In the genomic region with DNA sequence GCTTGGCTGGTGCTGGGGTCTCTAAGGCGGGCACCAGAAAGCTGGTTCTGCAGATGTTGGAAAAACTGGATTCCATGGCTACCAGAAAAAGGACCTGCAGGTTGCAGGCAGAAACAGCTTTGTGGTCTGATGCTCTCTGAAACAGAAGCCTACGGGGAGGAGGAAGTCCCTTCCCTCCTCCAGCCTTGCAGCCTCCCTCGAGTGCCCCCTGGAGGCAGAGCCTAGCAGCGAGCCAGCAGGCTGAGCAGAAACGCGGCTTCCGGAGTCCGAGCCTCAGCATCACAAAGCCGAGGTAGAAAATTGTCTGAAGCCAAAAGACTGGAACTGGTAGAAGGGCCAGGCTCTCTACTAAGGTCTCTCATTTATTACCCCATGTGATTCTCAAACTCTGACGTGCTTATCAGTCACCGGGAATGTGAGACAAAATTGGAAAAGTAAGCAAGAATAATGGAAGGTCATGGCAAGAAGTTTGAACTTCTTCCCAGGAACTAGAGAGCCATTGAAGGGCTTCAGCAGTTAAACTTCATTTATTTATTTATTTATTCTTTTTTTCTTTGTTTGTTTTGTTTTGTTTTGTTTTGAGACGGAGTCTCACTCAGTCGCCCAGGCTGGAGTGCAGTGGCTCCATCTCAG, we compare ENCODE assay signal across 8 cellular contexts.
A peak's percentile ranks its signal among the peaks of the same experiment; 100 is the strongest.
DNase-seq lines count a peak whose midpoint lies in the region; ATAC-seq and TF ChIP-seq lines count a peak whose summit lies in the region.

No MANE protein-coding gene starts in this region.

- no peak overlapping the region for H3K27ac ChIP-seq in caudate nucleus (ENCODE audit: low read depth, low read length)

- no peak overlapping the region for H3K4me3 ChIP-seq in AG09309 (ENCODE audit: control insufficient read depth, low read depth, low read length)

- ATAC-seq in GM18870 (IDR thresholded peaks at IDR 0.05; ENCODE audit: unreplicated experiment) (peak; percentile 79), HG03095 (IDR thresholded peaks at IDR 0.05; ENCODE audit: unreplicated experiment) (peak; percentile 95)

- TF ChIP-seq CTCF in AG09309 (IDR thresholded peaks at IDR 0.05; ENCODE audit: control insufficient read depth, insufficient read depth, low read depth, low read length, missing control alignments) = peak; percentile 99

- DNase-seq in AG09309 (ENCODE audit: low read depth) (peak; percentile 42), NCI-H226 (peak; percentile 78), caudate nucleus (lab: John Stamatoyannopoulos, UW) (peak in 60 of 61 donors; percentile 2 to 82 (median 63)), kidney tubule cell (ENCODE audit: low spot score) (peak; percentile 89)
- DNase-seq in activated CD4-positive, CD25-positive, alpha-beta regulatory T cell treated with anti-CD3 and anti-CD28 coated beads, Interleukin-2, amount 50 U/mL, for 16 hours (ENCODE audit: low read depth, low spot score) = peak; percentile 74
- peak; percentile 92 for DNase-seq in stimulated activated CD4-positive, alpha-beta T cell treated with anti-CD3 and anti-CD28 coated beads, Interleukin-4, amount 100 ng/mL, for 1 hour

Comparison
In these comparisons a context has a peak if more than half of its experiments do, and no peak if none do; other contexts are left out.
1. DNase-seq: peak in every context shown above with its lines; median percentile 92 in stimulated activated CD4-positive, alpha-beta T cell treated with anti-CD3 and anti-CD28 coated beads, Interleukin-4, amount 100 ng/mL, for 1 hour; 89 in kidney tubule cell; 78 in NCI-H226; 74 in activated CD4-positive, CD25-positive, alpha-beta regulatory T cell treated with anti-CD3 and anti-CD28 coated beads, Interleukin-2, amount 50 U/mL, for 16 hours; 63 in caudate nucleus; 42 in AG09309.